ENCODE assay signal across 8 cellular contexts in the genomic region with DNA sequence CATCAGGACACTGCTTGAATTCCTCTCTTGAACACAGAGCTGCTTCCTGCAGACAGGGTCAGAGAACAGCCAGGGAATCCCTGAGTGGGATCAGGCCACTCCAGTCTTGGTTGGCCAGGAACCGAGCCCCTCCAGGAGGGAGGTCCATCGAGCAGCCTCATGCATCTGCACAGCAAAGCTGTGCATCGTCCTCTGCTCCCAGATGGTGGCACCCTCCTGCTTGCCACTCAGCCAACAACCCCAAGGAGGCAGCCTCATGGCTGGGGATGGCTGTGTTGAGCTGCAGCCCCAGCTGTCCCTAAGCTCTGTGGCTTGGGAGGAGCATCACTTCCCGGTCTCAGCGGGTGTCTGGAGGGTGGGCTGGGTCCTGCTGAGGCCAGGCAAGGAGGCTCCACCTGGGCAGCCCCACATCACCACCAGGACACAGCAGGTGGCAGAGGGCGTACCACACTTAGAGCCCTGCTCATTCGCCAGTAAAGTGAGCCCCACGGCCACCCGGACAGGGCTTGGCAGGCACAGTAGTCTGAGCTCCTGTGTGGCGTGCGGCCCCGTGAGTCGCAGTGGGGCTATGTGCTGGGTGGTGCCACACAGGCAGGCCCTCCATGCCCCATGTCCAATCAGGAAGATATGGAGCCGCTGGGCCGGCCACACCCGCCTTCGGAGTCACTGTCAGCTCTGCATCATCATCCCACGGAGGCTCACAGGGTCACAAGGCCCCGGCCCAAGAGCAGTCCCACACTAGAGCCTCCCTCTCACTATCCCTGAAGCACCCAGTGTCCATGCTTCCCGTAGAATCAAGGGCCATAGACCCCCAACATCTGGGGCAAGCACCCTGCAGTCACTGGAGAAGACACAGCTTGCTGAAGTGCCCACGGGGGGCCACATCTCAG. TPM values are rescaled to one million over a fixed set of nuclear protein-coding genes. Genes with fewer than 3 reads are reported as not detected.
DNase-seq lines count a peak whose midpoint lies in the region; ATAC-seq and TF ChIP-seq lines count a peak whose summit lies in the region.

No MANE protein-coding gene starts in this region.

- no peak overlapping the region for H3K27ac Mint-ChIP-seq in activated T-cell treated with anti-CD3 and anti-CD28 coated beads, Interleukin-2, amount 50 U/mL, for 24 hours
- no peak overlapping the region for H3K27ac Mint-ChIP-seq in progenitor cell of endocrine pancreas
- H3K27ac Mint-ChIP-seq in activated T-helper 17 cell treated with anti-CD3 and anti-CD28 coated beads, Interleukin-2, amount 50 U/mL, for 72 hours: no peak overlapping the region

- intact Hi-C loops in OCI-LY7 (cut with micrococcal nuclease; ENCODE audit: unreplicated experiment): no loop called here

- H3K36me3 ChIP-seq in OCI-LY7 (ENCODE audit: insufficient read depth, low read length): peaks cover 89% of the 10 kb centered on the region

- peak; percentile 22 for DNase-seq in activated T-cell treated with anti-CD3 and anti-CD28 coated beads, Interleukin-2, amount 50 U/mL, for 24 hours
- DNase-seq in activated T-cell treated with anti-CD3 and anti-CD28 coated beads for 4 hours (no peak), OCI-LY7 (ENCODE audit: low spot score) (peak; percentile 18), fibroblast of mammary gland (ENCODE audit: low read depth) (peak; percentile 75), progenitor cell of endocrine pancreas (ENCODE audit: low spot score, unreplicated experiment) (peak; percentile 8), GOT3 (lab: John Stamatoyannopoulos, UW) (no peak)

- BruUV-seq in OCI-LY7 (replicated peaks; lab: Mats Ljungman, UMichigan): no TSS peak

- TF ChIP-seq CTCF in OCI-LY7 (conservative IDR thresholded peaks at IDR 0.05; ENCODE audit: low read length) (peak; percentile 56), fibroblast of mammary gland (conservative IDR thresholded peaks at IDR 0.05; ENCODE audit: control insufficient read depth, insufficient read depth, low read depth, low read length) (peak; percentile 11), progenitor cell of endocrine pancreas (IDR thresholded peaks at IDR 0.05; ENCODE audit: unreplicated experiment) (no peak)

- no peak overlapping the region for H3K4me3 ChIP-seq in OCI-LY7 (ENCODE audit: low read depth, low read length, poor library complexity, severe bottlenecking)
- H3K4me3 ChIP-seq in fibroblast of mammary gland (ENCODE audit: control insufficient read depth, low read depth, low read length): no peak overlapping the region

- H3K4me1 ChIP-seq in OCI-LY7 (ENCODE audit: insufficient read depth, low read length, poor library complexity, severe bottlenecking): peaks cover 3% of the 10 kb centered on the region

- H3K9me3 Mint-ChIP-seq in activated T-cell treated with anti-CD3 and anti-CD28 coated beads, Interleukin-2, amount 50 U/mL, for 24 hours: no peaks in the 10 kb centered on the region
- H3K9me3 Mint-ChIP-seq in progenitor cell of endocrine pancreas (ENCODE audit: low read depth): no peaks in the 10 kb centered on the region
- H3K9me3 Mint-ChIP-seq in activated T-helper 17 cell treated with anti-CD3 and anti-CD28 coated beads, Interleukin-2, amount 50 U/mL, for 72 hours: no peaks in the 10 kb centered on the region

- H3K27me3 Mint-ChIP-seq in activated T-cell treated with anti-CD3 and anti-CD28 coated beads, Interleukin-2, amount 50 U/mL, for 24 hours: no peaks in the 10 kb centered on the region
- H3K27me3 Mint-ChIP-seq in progenitor cell of endocrine pancreas: no peaks in the 10 kb centered on the region
- H3K27me3 Mint-ChIP-seq in activated T-helper 17 cell treated with anti-CD3 and anti-CD28 coated beads, Interleukin-2, amount 50 U/mL, for 72 hours: no peaks in the 10 kb centered on the region

- POLR2A ChIA-PET in OCI-LY7 (lab: Charles Lee): interaction anchor here (0.7 kb wide), 1 partner anchor 25 kb away, joined by 4 read pairs; no protein-coding TSS in a partner anchor

- H3K9me3 ChIP-seq in OCI-LY7 (ENCODE audit: low read length): no peaks in the 10 kb centered on the region

- peaks cover 16% of the 10 kb centered on the region for H3K79me2 ChIP-seq in OCI-LY7 (ENCODE audit: insufficient read depth, low read depth, low read length)

- no peaks in the 10 kb centered on the region; the same call in 1 of the 2 replicates for H4K20me1 ChIP-seq in OCI-LY7 (ENCODE audit: insufficient read depth, low read length)

- H3K9me2 ChIP-seq in OCI-LY7 (ENCODE audit: insufficient read depth, low read length): no peaks in the 10 kb centered on the region

- ATAC-seq in GM18517 (IDR thresholded peaks at IDR 0.05; ENCODE audit: unreplicated experiment): no peak
- no peak for ATAC-seq in activated T-helper 17 cell treated with anti-CD3 and anti-CD28 coated beads, Interleukin-2, amount 50 U/mL, for 72 hours (replicated peaks)

- peaks cover 28% of the 10 kb centered on the region for H3K4me1 Mint-ChIP-seq in activated T-cell treated with anti-CD3 and anti-CD28 coated beads, Interleukin-2, amount 50 U/mL, for 24 hours (ENCODE audit: low read depth)
- peaks cover 15% of the 10 kb centered on the region for H3K4me1 Mint-ChIP-seq in progenitor cell of endocrine pancreas (ENCODE audit: low read depth)
- H3K4me1 Mint-ChIP-seq in activated T-helper 17 cell treated with anti-CD3 and anti-CD28 coated beads, Interleukin-2, amount 50 U/mL, for 72 hours: peaks cover 5% of the 10 kb centered on the region

- H3K4me2 ChIP-seq in OCI-LY7 (ENCODE audit: low read length): no peak overlapping the region

- CTCF ChIA-PET in OCI-LY7 (lab: Charles Lee; ENCODE audit: unreplicated experiment): no interaction called here

- H3K36me3 Mint-ChIP-seq in activated T-cell treated with anti-CD3 and anti-CD28 coated beads, Interleukin-2, amount 50 U/mL, for 24 hours (ENCODE audit: low read depth): peaks cover 73% of the 10 kb centered on the region
- H3K36me3 Mint-ChIP-seq in progenitor cell of endocrine pancreas (ENCODE audit: insufficient read depth): peaks cover 5% of the 10 kb centered on the region
- H3K36me3 Mint-ChIP-seq in activated T-helper 17 cell treated with anti-CD3 and anti-CD28 coated beads, Interleukin-2, amount 50 U/mL, for 72 hours (ENCODE audit: low read depth): peaks cover 15% of the 10 kb centered on the region

- no peak overlapping the region for H3K27ac ChIP-seq in OCI-LY7 (ENCODE audit: low read depth, low read length, poor library complexity, severe bottlenecking)

- H2AFZ ChIP-seq in OCI-LY7 (ENCODE audit: low read length): no peak overlapping the region

- H3K4me3 Mint-ChIP-seq in activated T-cell treated with anti-CD3 and anti-CD28 coated beads, Interleukin-2, amount 50 U/mL, for 24 hours: no peak overlapping the region
- no peak overlapping the region for H3K4me3 Mint-ChIP-seq in progenitor cell of endocrine pancreas (ENCODE audit: low read depth)
- H3K4me3 Mint-ChIP-seq in activated T-helper 17 cell treated with anti-CD3 and anti-CD28 coated beads, Interleukin-2, amount 50 U/mL, for 72 hours: no peak overlapping the region

RNA-seq across cellular contexts. Expression of a gene that starts 11.9 kb away (rescaled TPM):
- total RNA-seq in OCI-LY7 (2014; rRNA removed; shearing (Covaris generic)): 47.7 and 69.1 TPM in 2 replicates
- total RNA-seq in OCI-LY7 (2022): 57.3 and 63.6 TPM in 2 replicates
- 73.3 and 76.4 TPM in 2 replicates for total RNA-seq in progenitor cell of endocrine pancreas
- 10 to 100 TPM; 38.5 to 62.7 TPM for total RNA-seq in activated T-helper 17 cell treated with anti-CD3 and anti-CD28 coated beads, Interleukin-2, amount 50 U/mL, for 72 hours

Comparison
In these comparisons a context has a peak if more than half of its experiments do, and no peak if none do; other contexts are left out.
1. DNase-seq: peak in activated T-cell treated with anti-CD3 and anti-CD28 coated beads, Interleukin-2, amount 50 U/mL, for 24 hours (single experiment), OCI-LY7 (single experiment), fibroblast of mammary gland (single experiment) and progenitor cell of endocrine pancreas (single experiment); none in activated T-cell treated with anti-CD3 and anti-CD28 coated beads for 4 hours (single experiment) and GOT3 (single experiment).